Comparison of ENCODE assay signal across 13 cellular contexts in genomic region chr2:98505991-98506664, GRCh38.
DNase-seq lines count a peak whose midpoint lies in the region; ATAC-seq and TF ChIP-seq lines count a peak whose summit lies in the region.
"Had no signal": no experiment of that assay in that cellular context is flagged by ENCODE, and none has a peak within 500 bp of the region (broad histone marks: within the 10 kb centered on the region; RNA-seq: fewer than 3 reads in every experiment).

No MANE protein-coding gene starts in this region.

- ATAC-seq in left cardiac atrium (no peak), upper lobe of right lung (peak; percentile 4), HG03378 (IDR thresholded peaks at IDR 0.05; ENCODE audit: unreplicated experiment) (no peak)
- ATAC-seq in naive thymus-derived CD4-positive, alpha-beta T cell = peak; percentile 38

- intact Hi-C loops in left ventricle myocardium inferior (cut with micrococcal nuclease) = no loop called here
- intact Hi-C loops in left cardiac atrium (cut with DNase I) = loop anchor here in 1 of 2 donors (5.0 kb wide), 1 partner anchor 56 kb away; no protein-coding TSS in a partner anchor
- intact Hi-C loops in naive thymus-derived CD4-positive, alpha-beta T cell (cut with micrococcal nuclease) = loop anchor here (2.0 to 5.0 kb wide), 3 partner anchors 17 to 61 kb away; partner anchors contain the start of gene INPP4A (in 1 of the 2)
- intact Hi-C loops in upper lobe of right lung (cut with DNase I) = no loop called here
- intact Hi-C loops in activated T-helper 2 cell treated with anti-CD3 and anti-CD28 coated beads, Interferon-gamma antibody, Interleukin-2, Interleukin-4, amounts not matched to agents 10 μg/mL and 5 μg/mL and 100 μg/mL, durations not matched to agents 14 hours and 24 hours and 36 hours (cut with micrococcal nuclease) = loop anchor here (5.0 kb wide), 1 partner anchor 34 kb away; no protein-coding TSS in a partner anchor

- DNase-seq in left ventricle myocardium inferior (no peak), left cardiac atrium (no peak), upper lobe of right lung (no peak), HuH-7 (ENCODE audit: low spot score) (no peak)
- DNase-seq in naive thymus-derived CD4-positive, alpha-beta T cell = no peak
- DNase-seq in activated T-helper 2 cell treated with anti-CD3 and anti-CD28 coated beads, Interferon-gamma antibody, Interleukin-2, Interleukin-4, amounts not matched to agents 10 μg/mL and 5 μg/mL and 100 μg/mL, durations not matched to agents 14 hours and 24 hours and 36 hours (ENCODE audit: low spot score) = no peak
- DNase-seq: activated T-cell treated with anti-CD3 and anti-CD28 coated beads, Interleukin-2, amount 50 U/mL, for 4 hours; brain microvascular endothelial cell; NCI-H2171 treated with DMSO at 0.1 percent for 48 hours had no signal

- H3K4me3 ChIP-seq in left ventricle myocardium inferior = no peak overlapping the region
- no peak overlapping the region for H3K4me3 ChIP-seq in naive thymus-derived CD4-positive, alpha-beta T cell (ENCODE audit: low read length)
- no peak overlapping the region for H3K4me3 ChIP-seq in upper lobe of right lung

- H3K27me3 ChIP-seq in left ventricle myocardium inferior (ENCODE audit: low read depth) (no peaks in the 10 kb centered on the region), upper lobe of right lung (no peaks in the 10 kb centered on the region)
- H3K27me3 ChIP-seq in naive thymus-derived CD4-positive, alpha-beta T cell (ENCODE audit: control insufficient read depth in 2 of 2, insufficient read depth in 2 of 2, low read length in 2 of 2) = no peaks in the 10 kb centered on the region
- H3K27me3 ChIP-seq: brain microvascular endothelial cell had no signal

- H3K4me3 Mint-ChIP-seq in brain = no peak overlapping the region
- peak overlapping the region in 5 of 10 donors; percentile 24 to 54 (median 34) for H3K4me3 Mint-ChIP-seq in naive thymus-derived CD4-positive, alpha-beta T cell
- H3K4me3 Mint-ChIP-seq in activated T-helper 2 cell treated with anti-CD3 and anti-CD28 coated beads, Interferon-gamma antibody, Interleukin-2, Interleukin-4, amounts not matched to agents 10 μg/mL and 5 μg/mL and 100 μg/mL, durations not matched to agents 14 hours and 24 hours and 36 hours (ENCODE audit: low read depth) = no peak overlapping the region
- H3K4me3 Mint-ChIP-seq: activated T-cell treated with anti-CD3 and anti-CD28 coated beads, Interleukin-2, amount 50 U/mL, for 4 hours; mesothelial cell of epicardium had no signal

- H3K27ac ChIP-seq in left ventricle myocardium inferior (replicated peaks) (peak overlapping the region; percentile 46), upper lobe of right lung (peak overlapping the region; percentile 56)
- H3K27ac ChIP-seq in naive thymus-derived CD4-positive, alpha-beta T cell (ENCODE audit: low read depth, low read length) = no peak overlapping the region
- H3K27ac ChIP-seq: brain microvascular endothelial cell, epithelial cell of prostate had no signal

- peaks cover 0 to 4% (median 0%) of the 10 kb centered on the region in 5 experiments for H3K9me3 Mint-ChIP-seq in brain
- H3K9me3 Mint-ChIP-seq in naive thymus-derived CD4-positive, alpha-beta T cell = peaks cover 0 to 2% (median 0%) of the 10 kb centered on the region in 11 donors
- no peaks in the 10 kb centered on the region for H3K9me3 Mint-ChIP-seq in activated T-helper 2 cell treated with anti-CD3 and anti-CD28 coated beads, Interferon-gamma antibody, Interleukin-2, Interleukin-4, amounts not matched to agents 10 μg/mL and 5 μg/mL and 100 μg/mL, durations not matched to agents 14 hours and 24 hours and 36 hours
- H3K9me3 Mint-ChIP-seq: activated T-cell treated with anti-CD3 and anti-CD28 coated beads, Interleukin-2, amount 50 U/mL, for 4 hours; mesothelial cell of epicardium had no signal

- H3K4me1 ChIP-seq in left ventricle myocardium inferior = peaks cover 72% of the 10 kb centered on the region
- H3K4me1 ChIP-seq in naive thymus-derived CD4-positive, alpha-beta T cell (ENCODE audit: control insufficient read depth in 2 of 2, insufficient read depth in 2 of 2, low read length in 2 of 2) = peaks cover 39 to 89% of the 10 kb centered on the region in 2 donors
- H3K4me1 ChIP-seq in upper lobe of right lung = peaks cover 51% of the 10 kb centered on the region

- no peak for TF ChIP-seq CTCF in left ventricle myocardium inferior (IDR thresholded peaks at IDR 0.05; ENCODE audit: borderline replicate concordance)
- no peak for TF ChIP-seq CTCF in brain (conservative IDR thresholded peaks at IDR 0.05)
- no peak for TF ChIP-seq CTCF in upper lobe of right lung (IDR thresholded peaks at IDR 0.05)

- peaks cover 22% of the 10 kb centered on the region for H3K36me3 Mint-ChIP-seq in brain
- H3K36me3 Mint-ChIP-seq in naive thymus-derived CD4-positive, alpha-beta T cell = peaks cover 3 to 24% (median 11%) of the 10 kb centered on the region in 5 donors
- H3K36me3 Mint-ChIP-seq in activated T-helper 2 cell treated with anti-CD3 and anti-CD28 coated beads, Interferon-gamma antibody, Interleukin-2, Interleukin-4, amounts not matched to agents 10 μg/mL and 5 μg/mL and 100 μg/mL, durations not matched to agents 14 hours and 24 hours and 36 hours (ENCODE audit: low read depth) = peaks cover 37% of the 10 kb centered on the region
- H3K36me3 Mint-ChIP-seq: mesothelial cell of epicardium had no signal

- no peaks in the 10 kb centered on the region for H3K9me3 ChIP-seq in left ventricle myocardium inferior (replicated peaks)
- no peaks in the 10 kb centered on the region for H3K9me3 ChIP-seq in naive thymus-derived CD4-positive, alpha-beta T cell (ENCODE audit: control insufficient read depth in 2 of 3, low read length in 3 of 3)
- H3K9me3 ChIP-seq in upper lobe of right lung = no peaks in the 10 kb centered on the region

- no peaks in the 10 kb centered on the region for H3K27me3 Mint-ChIP-seq in brain
- no peaks in the 10 kb centered on the region for H3K27me3 Mint-ChIP-seq in naive thymus-derived CD4-positive, alpha-beta T cell
- no peaks in the 10 kb centered on the region for H3K27me3 Mint-ChIP-seq in activated T-helper 2 cell treated with anti-CD3 and anti-CD28 coated beads, Interferon-gamma antibody, Interleukin-2, Interleukin-4, amounts not matched to agents 10 μg/mL and 5 μg/mL and 100 μg/mL, durations not matched to agents 14 hours and 24 hours and 36 hours (ENCODE audit: low read depth)

- CTCF ChIA-PET in naive thymus-derived CD4-positive, alpha-beta T cell (lab: Charles Lee) = interaction anchor here (0.8 to 2.2 kb wide), 3 partner anchors 18 to 42 kb away, joined by 3 to 11 read pairs (median 3); no protein-coding TSS in a partner anchor

- H3K36me3 ChIP-seq in left ventricle myocardium inferior = peaks cover 3% of the 10 kb centered on the region
- no peaks in the 10 kb centered on the region for H3K36me3 ChIP-seq in naive thymus-derived CD4-positive, alpha-beta T cell (ENCODE audit: control insufficient read depth in 2 of 3, insufficient read depth in 3 of 3, low read length in 3 of 3)
- no peaks in the 10 kb centered on the region for H3K36me3 ChIP-seq in upper lobe of right lung
- H3K36me3 ChIP-seq: brain microvascular endothelial cell had no signal

- H3K27ac Mint-ChIP-seq in brain = peak overlapping the region in 4 of 5 experiments; percentile 2 to 81 (median 12)
- H3K27ac Mint-ChIP-seq in naive thymus-derived CD4-positive, alpha-beta T cell = peak overlapping the region; percentile 46 to 92 (median 79)
- H3K27ac Mint-ChIP-seq in activated T-helper 2 cell treated with anti-CD3 and anti-CD28 coated beads, Interferon-gamma antibody, Interleukin-2, Interleukin-4, amounts not matched to agents 10 μg/mL and 5 μg/mL and 100 μg/mL, durations not matched to agents 14 hours and 24 hours and 36 hours = no peak overlapping the region

- POLR2A ChIA-PET in naive thymus-derived CD4-positive, alpha-beta T cell (lab: Charles Lee) = interaction anchor here (0.6 to 4.3 kb wide), 4 partner anchors 40 to 95 kb away, joined by 3 to 24 read pairs (median 4); no protein-coding TSS in a partner anchor

- H3K4me1 Mint-ChIP-seq in brain = peaks cover 75% of the 10 kb centered on the region
- H3K4me1 Mint-ChIP-seq in naive thymus-derived CD4-positive, alpha-beta T cell = peaks cover 76 to 100% (median 98%) of the 10 kb centered on the region in 7 donors
- peaks cover 65% of the 10 kb centered on the region for H3K4me1 Mint-ChIP-seq in activated T-helper 2 cell treated with anti-CD3 and anti-CD28 coated beads, Interferon-gamma antibody, Interleukin-2, Interleukin-4, amounts not matched to agents 10 μg/mL and 5 μg/mL and 100 μg/mL, durations not matched to agents 14 hours and 24 hours and 36 hours (ENCODE audit: low read depth)

Comparison
In these comparisons a context has a peak if more than half of its experiments do, and no peak if none do; other contexts are left out.
1. ATAC-seq: peak in naive thymus-derived CD4-positive, alpha-beta T cell (single experiment) and upper lobe of right lung (single experiment); none in left cardiac atrium (0 of 2) and HG03378 (single experiment).
2. intact Hi-C loops: an anchor here in naive thymus-derived CD4-positive, alpha-beta T cell (2.0 to 5.0 kb wide) and activated T-helper 2 cell treated with anti-CD3 and anti-CD28 coated beads, Interferon-gamma antibody, Interleukin-2, Interleukin-4, amounts not matched to agents 10 μg/mL and 5 μg/mL and 100 μg/mL, durations not matched to agents 14 hours and 24 hours and 36 hours (5.0 kb wide); none called in left ventricle myocardium inferior and upper lobe of right lung.